In genomic region chr6:108737594-108738546, GRCh38 we compare ENCODE assay signal across 8 cellular contexts.
DNase-seq lines count a peak whose midpoint lies in the region; ATAC-seq and TF ChIP-seq lines count a peak whose summit lies in the region.

No MANE protein-coding gene starts in this region.

- peak overlapping the region; percentile 83 for H3K9ac ChIP-seq in mesenchymal stem cell (ENCODE audit: low read length)

- no peaks in the 10 kb centered on the region for H3K9me3 ChIP-seq in ascending aorta
- no peaks in the 10 kb centered on the region for H3K9me3 ChIP-seq in mesenchymal stem cell (ENCODE audit: control insufficient read depth, low read length)

- H3K79me1 ChIP-seq in mesenchymal stem cell (replicated peaks; ENCODE audit: low read length, poor library complexity, severe bottlenecking) = no peaks in the 10 kb centered on the region

- H3K14ac ChIP-seq in mesenchymal stem cell (ENCODE audit: low read length in 2 of 2) = no peak overlapping the region

- peak overlapping the region; percentile 65 for H4K8ac ChIP-seq in mesenchymal stem cell (ENCODE audit: low read length)

- H3K36me3 ChIP-seq in ascending aorta (no peaks in the 10 kb centered on the region), mesenchymal stem cell (ENCODE audit: control insufficient read depth in 1 of 2, insufficient read depth in 2 of 2, low read depth in 1 of 2, low read length in 2 of 2) (no peaks in the 10 kb centered on the region)

- no peaks in the 10 kb centered on the region for H3K9me3 Mint-ChIP-seq in activated T-helper 1 cell treated with anti-CD3 and anti-CD28 coated beads, Interleukin-12 subunit alpha, Interleukin-12 subunit beta, Interleukin-2, Interleukin-4 antibody, amounts not matched to agents 30 ng/mL and 10 ng/mL and 1 ng/mL, durations not matched to agents 14 hours and 24 hours and 36 hours

- H3K27me3 Mint-ChIP-seq in activated T-helper 1 cell treated with anti-CD3 and anti-CD28 coated beads, Interleukin-12 subunit alpha, Interleukin-12 subunit beta, Interleukin-2, Interleukin-4 antibody, amounts not matched to agents 30 ng/mL and 10 ng/mL and 1 ng/mL, durations not matched to agents 14 hours and 24 hours and 36 hours (ENCODE audit: insufficient read depth) = peaks cover 10% of the 10 kb centered on the region

- no peak overlapping the region for H3K23ac ChIP-seq in mesenchymal stem cell (ENCODE audit: low read length in 2 of 2)

- DNase-seq in AG09309 (ENCODE audit: low read depth) (peak; percentile 94), HT1080 (ENCODE audit: low read depth) (peak; percentile 94), ascending aorta (ENCODE audit: low spot score in 2 of 2) (peak; percentile 52 to 94), mesenchymal stem cell (peak; percentile 95), NCI-H69 (lab: John Stamatoyannopoulos, UW) (no peak), GM10266 (ENCODE audit: extremely low spot score) (no peak)
- DNase-seq in activated T-helper 1 cell treated with anti-CD3 and anti-CD28 coated beads, Interleukin-12 subunit alpha, Interleukin-12 subunit beta, Interleukin-2, Interleukin-4 antibody, amounts not matched to agents 30 ng/mL and 10 ng/mL and 1 ng/mL, durations not matched to agents 14 hours and 24 hours and 36 hours (ENCODE audit: low spot score) = no peak

- H3K4me1 ChIP-seq in ascending aorta = peaks cover 12 to 54% of the 10 kb centered on the region in 2 donors
- peaks cover 2% of the 10 kb centered on the region for H3K4me1 ChIP-seq in mesenchymal stem cell (ENCODE audit: control insufficient read depth, insufficient read depth, low read depth, low read length)

- no peak overlapping the region for H2BK15ac ChIP-seq in mesenchymal stem cell (ENCODE audit: low read depth, poor library complexity, severe bottlenecking)

- TF ChIP-seq CTCF in AG09309 (IDR thresholded peaks at IDR 0.05; ENCODE audit: control insufficient read depth, insufficient read depth, low read depth, low read length, missing control alignments) = no peak
- no peak for TF ChIP-seq CTCF in ascending aorta (IDR thresholded peaks at IDR 0.05)
- no peak for TF ChIP-seq CTCF in GM10266 (IDR thresholded peaks at IDR 0.05; ENCODE audit: control insufficient read depth, insufficient read depth, low read depth, missing control alignments)

- H3K4me3 ChIP-seq in AG09309 (ENCODE audit: control insufficient read depth, low read depth, low read length) (no peak overlapping the region), ascending aorta (no peak overlapping the region), mesenchymal stem cell (ENCODE audit: insufficient read depth in 1 of 2, low read depth in 1 of 2, low read length in 2 of 2) (peak overlapping the region in 1 of 2 experiments; percentile 62)

- peak overlapping the region; percentile 74 for H4K91ac ChIP-seq in mesenchymal stem cell (ENCODE audit: low read length)

- WGBS in mesenchymal stem cell = 51% methylated on average over 12 of the region's 18 CpGs

- no peak overlapping the region for H2BK120ac ChIP-seq in mesenchymal stem cell (ENCODE audit: low read depth, low read length)

- H3K36me3 Mint-ChIP-seq in activated T-helper 1 cell treated with anti-CD3 and anti-CD28 coated beads, Interleukin-12 subunit alpha, Interleukin-12 subunit beta, Interleukin-2, Interleukin-4 antibody, amounts not matched to agents 30 ng/mL and 10 ng/mL and 1 ng/mL, durations not matched to agents 14 hours and 24 hours and 36 hours (ENCODE audit: low read depth) = no peaks in the 10 kb centered on the region

- ATAC-seq in HG03196 (IDR thresholded peaks at IDR 0.05; ENCODE audit: unreplicated experiment) = no peak

- H3K4me2 ChIP-seq in mesenchymal stem cell (ENCODE audit: low read length, poor library complexity, severe bottlenecking) = no peak overlapping the region

- peak overlapping the region; percentile 13 for H2AK5ac ChIP-seq in mesenchymal stem cell (ENCODE audit: low read length, severe bottlenecking)

- H2AFZ ChIP-seq in mesenchymal stem cell (ENCODE audit: low read depth, low read length) = no peak overlapping the region

- no peak overlapping the region for H2BK5ac ChIP-seq in mesenchymal stem cell (ENCODE audit: low read depth, low read length, poor library complexity, severe bottlenecking)

- H3K4me3 Mint-ChIP-seq in activated T-helper 1 cell treated with anti-CD3 and anti-CD28 coated beads, Interleukin-12 subunit alpha, Interleukin-12 subunit beta, Interleukin-2, Interleukin-4 antibody, amounts not matched to agents 30 ng/mL and 10 ng/mL and 1 ng/mL, durations not matched to agents 14 hours and 24 hours and 36 hours = no peak overlapping the region

- intact Hi-C loops in ascending aorta (cut with DNase I) = loop anchor here (2.0 kb wide), 3 partner anchors 39 to 179 kb away; no protein-coding TSS in a partner anchor
- intact Hi-C loops in activated T-helper 1 cell treated with anti-CD3 and anti-CD28 coated beads, Interleukin-12 subunit alpha, Interleukin-12 subunit beta, Interleukin-2, Interleukin-4 antibody, amounts not matched to agents 30 ng/mL and 10 ng/mL and 1 ng/mL, durations not matched to agents 14 hours and 24 hours and 36 hours (cut with micrococcal nuclease) = no loop called here

- no peak overlapping the region for H2BK12ac ChIP-seq in mesenchymal stem cell (ENCODE audit: low read length in 2 of 2)

- no peak overlapping the region for H3K18ac ChIP-seq in mesenchymal stem cell (ENCODE audit: low read depth in 1 of 2, low read length in 2 of 2)

- no peak overlapping the region for H3K27ac Mint-ChIP-seq in activated T-helper 1 cell treated with anti-CD3 and anti-CD28 coated beads, Interleukin-12 subunit alpha, Interleukin-12 subunit beta, Interleukin-2, Interleukin-4 antibody, amounts not matched to agents 30 ng/mL and 10 ng/mL and 1 ng/mL, durations not matched to agents 14 hours and 24 hours and 36 hours

- H3K27me3 ChIP-seq in ascending aorta = no peaks in the 10 kb centered on the region
- H3K27me3 ChIP-seq in mesenchymal stem cell (ENCODE audit: control insufficient read depth in 1 of 2, insufficient read depth in 1 of 2, low read length in 2 of 2) = no peaks in the 10 kb centered on the region

- no peak overlapping the region for H3K4ac ChIP-seq in mesenchymal stem cell (ENCODE audit: low read depth in 1 of 2, low read length in 2 of 2)

- no peaks in the 10 kb centered on the region for H3K4me1 Mint-ChIP-seq in activated T-helper 1 cell treated with anti-CD3 and anti-CD28 coated beads, Interleukin-12 subunit alpha, Interleukin-12 subunit beta, Interleukin-2, Interleukin-4 antibody, amounts not matched to agents 30 ng/mL and 10 ng/mL and 1 ng/mL, durations not matched to agents 14 hours and 24 hours and 36 hours (ENCODE audit: low read depth)

- peak overlapping the region; percentile 70 to 79 for H3K27ac ChIP-seq in ascending aorta
- H3K27ac ChIP-seq in mesenchymal stem cell (ENCODE audit: low read length, poor library complexity, severe bottlenecking) = peak overlapping the region; percentile 3

Comparison
In these comparisons a context has a peak if more than half of its experiments do, and no peak if none do; other contexts are left out.
1. DNase-seq: peak in AG09309 (single experiment), HT1080 (single experiment), ascending aorta (2 of 2) and mesenchymal stem cell (single experiment); none in NCI-H69 (single experiment), GM10266 (single experiment) and activated T-helper 1 cell treated with anti-CD3 and anti-CD28 coated beads, Interleukin-12 subunit alpha, Interleukin-12 subunit beta, Interleukin-2, Interleukin-4 antibody, amounts not matched to agents 30 ng/mL and 10 ng/mL and 1 ng/mL, durations not matched to agents 14 hours and 24 hours and 36 hours (single experiment).